ENCODE assay signal across 1 cellular context in the genomic region with DNA sequence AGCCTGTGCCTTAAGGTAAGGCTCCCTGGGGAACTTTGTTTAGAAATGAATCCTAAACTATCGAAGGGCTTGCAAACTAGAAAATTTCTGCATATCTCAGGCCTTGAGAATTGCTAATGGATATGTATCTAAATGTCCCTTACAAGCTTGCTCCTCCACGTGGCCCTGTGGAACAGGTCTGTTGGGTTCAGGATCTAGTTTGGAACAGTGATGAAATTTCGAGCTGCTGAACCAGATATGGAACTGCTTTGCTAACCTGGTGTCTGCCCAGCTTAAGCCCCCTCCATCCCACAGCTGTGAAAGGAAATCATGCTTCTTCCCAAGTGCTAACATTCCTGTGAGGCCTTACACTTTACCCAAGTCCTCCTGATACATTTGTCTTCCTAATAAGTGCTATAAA.
TF ChIP-seq lines count a peak whose summit lies in the region.

No MANE protein-coding gene starts in this region.

TF ChIP-seq in IMR-90, 13 proteins besides CTCF, POLR2A, EP300 and RAD21:
- TF ChIP-seq USF2 (IDR thresholded peaks at IDR 0.05; ENCODE audit: low read depth, low read length) (no peak), RCOR1 (IDR thresholded peaks at IDR 0.05; ENCODE audit: insufficient replicate concordance, low read length) (no peak), SMC3 (IDR thresholded peaks at IDR 0.05; ENCODE audit: low read depth, low read length) (no peak), ELK1 (IDR thresholded peaks at IDR 0.05; ENCODE audit: borderline replicate concordance, low read depth, low read length) (no peak), MXI1 (IDR thresholded peaks at IDR 0.05; ENCODE audit: borderline replicate concordance, low read depth, low read length) (no peak), BHLHE40 (IDR thresholded peaks at IDR 0.05; ENCODE audit: low read depth, low read length) (no peak), MAZ (IDR thresholded peaks at IDR 0.05; ENCODE audit: borderline replicate concordance, low read depth, low read length) (no peak), MAFK (IDR thresholded peaks at IDR 0.05; ENCODE audit: low read depth, low read length) (no peak), RFX5 (IDR thresholded peaks at IDR 0.05; ENCODE audit: low read depth, low read length) (no peak), FOS (IDR thresholded peaks at IDR 0.05; ENCODE audit: low read depth, low read length) (no peak), CEBPB (IDR thresholded peaks at IDR 0.05; ENCODE audit: low read depth, low read length) (no peak)
